ENCODE assay signal across 22 cellular contexts in genomic region chr13:113645329-113645728, GRCh38. TPM values are rescaled to one million over a fixed set of nuclear protein-coding genes. Genes with fewer than 3 reads are reported as not detected.
DNase-seq lines count a peak whose midpoint lies in the region; ATAC-seq and TF ChIP-seq lines count a peak whose summit lies in the region.
"Had no signal": no experiment of that assay in that cellular context is flagged by ENCODE, and none has a peak within 500 bp of the region (broad histone marks: within the 10 kb centered on the region; RNA-seq: fewer than 3 reads in every experiment).

No MANE protein-coding gene starts in this region.

- intact Hi-C loops in Right ventricle myocardium superior (cut with DNase I), result no loop called here
- intact Hi-C loops in thyroid gland (cut with DNase I), result no loop called here
- intact Hi-C loops in aorta (cut with DNase I), result no loop called here

- no peak for TF ChIP-seq POLR2A in Peyer's patch (IDR thresholded peaks at IDR 0.05)
- TF ChIP-seq POLR2A in thyroid gland (IDR thresholded peaks at IDR 0.05), result no peak

- WGBS in thyroid gland, 2 donors, result 64 to 83% methylated on average over 9 of the region's 9 CpGs
- 97 to 99% methylated on average over 9 of the region's 9 CpGs for WGBS in aorta, 2 donors

- H3K36me3 ChIP-seq in right atrium auricular region, result peaks cover 4% of the 10 kb centered on the region
- peaks cover 0 to 11% (median 3%) of the 10 kb centered on the region in 3 donors for H3K36me3 ChIP-seq in Peyer's patch
- peaks cover 2 to 3% of the 10 kb centered on the region in 2 donors for H3K36me3 ChIP-seq in thyroid gland
- no peaks in the 10 kb centered on the region for H3K36me3 ChIP-seq in aorta (ENCODE audit: control insufficient read depth in 1 of 2, insufficient read depth in 2 of 2, low read length in 1 of 2)

- H3K27ac ChIP-seq in right atrium auricular region (no peak overlapping the region), Peyer's patch (no peak overlapping the region), thyroid gland (peak overlapping the region; percentile 72 to 94 (median 84)), aorta (ENCODE audit: low read depth in 1 of 2, low read length in 2 of 2) (no peak overlapping the region)
- H3K27ac ChIP-seq: SJSA1 had no signal

- ATAC-seq in Right ventricle myocardium superior (ENCODE audit: poor library complexity) (no peak), left lobe of liver (peak; percentile 58), GM19455 (IDR thresholded peaks at IDR 0.05; ENCODE audit: unreplicated experiment) (no peak), aorta (ENCODE audit: low FRiP score) (no peak)
- ATAC-seq: K562 had no signal

- TF ChIP-seq CTCF in right atrium auricular region (IDR thresholded peaks at IDR 0.05) (no peak), Peyer's patch (IDR thresholded peaks at IDR 0.05) (no peak), thyroid gland (IDR thresholded peaks at IDR 0.05) (no peak)

- H3K9me3 ChIP-seq in right atrium auricular region, result no peaks in the 10 kb centered on the region
- H3K9me3 ChIP-seq in Peyer's patch, result no peaks in the 10 kb centered on the region
- no peaks in the 10 kb centered on the region for H3K9me3 ChIP-seq in thyroid gland
- no peaks in the 10 kb centered on the region for H3K9me3 ChIP-seq in aorta (ENCODE audit: control insufficient read depth, low read length)
- H3K9me3 ChIP-seq: SJSA1 had no signal

- DNase-seq in Right ventricle myocardium superior (peak; percentile 6), right atrium auricular region (ENCODE audit: low spot score) (no peak), Peyer's patch (peak in 2 of 3 donors; percentile 0 to 11), left lobe of liver (ENCODE audit: low spot score) (peak; percentile 50), thyroid gland (no peak), aorta (no peak), NCI-H1105 (lab: John Stamatoyannopoulos, UW) (no peak)
- DNase-seq: CD4-positive, CD25-positive, alpha-beta regulatory T cell; H7; HFFc6; MM.1S; NCI-H1048; NCI-H1436 treated with DMSO at 0.1 percent for 48 hours; NCI-H1930; NCI-H345; NCI-H524 treated with DMSO at 0.1 percent for 48 hours; NCI-H82 had no signal

- H3K27me3 ChIP-seq in right atrium auricular region (no peaks in the 10 kb centered on the region), Peyer's patch (no peaks in the 10 kb centered on the region), thyroid gland (no peaks in the 10 kb centered on the region), aorta (ENCODE audit: control insufficient read depth in 1 of 2, insufficient read depth in 2 of 2, low read length in 1 of 2) (no peaks in the 10 kb centered on the region)
- H3K27me3 ChIP-seq: SJSA1 had no signal

- peaks cover 0 to 13% of the 10 kb centered on the region in 2 donors for H3K4me1 ChIP-seq in right atrium auricular region
- peaks cover 0 to 17% (median 0%) of the 10 kb centered on the region in 4 donors for H3K4me1 ChIP-seq in Peyer's patch
- H3K4me1 ChIP-seq in thyroid gland, result peaks cover 54 to 71% of the 10 kb centered on the region in 2 donors
- H3K4me1 ChIP-seq in aorta (ENCODE audit: control insufficient read depth in 1 of 2, insufficient read depth in 2 of 2, low read length in 2 of 2), result no peaks in the 10 kb centered on the region

- H3K4me3 ChIP-seq in right atrium auricular region (no peak overlapping the region), Peyer's patch (no peak overlapping the region), thyroid gland (replicated peaks in 1 of 3) (no peak overlapping the region), aorta (ENCODE audit: low read length in 2 of 2) (no peak overlapping the region)
- H3K4me3 ChIP-seq: K562, SJSA1 had no signal

RNA-seq across cellular contexts. Expression of gene ATP4B, which starts 12.7 kb away (rescaled TPM):
- total RNA-seq in Right ventricle myocardium superior, result not detected
- total RNA-seq in right atrium auricular region, result not detected
- not detected for total RNA-seq in Peyer's patch
- total RNA-seq in left lobe of liver, result not detected
- total RNA-seq in thyroid gland, result not detected
- not detected for total RNA-seq in aorta
- not detected for polyA plus RNA-seq in aorta
- total RNA-seq: CD4-positive, CD25-positive, alpha-beta regulatory T cell; HFFc6; K562; LHCN-M2; OCI-LY7; SJSA1 had no signal
- polyA plus RNA-seq: CD4-positive, CD25-positive, alpha-beta regulatory T cell; K562 had no signal

RNA-seq across cellular contexts. Expression of gene GRK1, which starts 21.7 kb away (rescaled TPM):
- total RNA-seq in Right ventricle myocardium superior, result 0.13 TPM
- total RNA-seq in right atrium auricular region, result not detected
- 1 to 10 TPM in 1 of 4 donors, under 1 TPM in 1, not detected in 2; 0.88 to 1.7 TPM for total RNA-seq in Peyer's patch
- total RNA-seq in left lobe of liver, result not detected
- total RNA-seq in thyroid gland, result 10 to 100 TPM in 1 of 4 donors, 1 to 10 TPM in 3; 2.0 to 17.9 (median 2.7) TPM
- under 1 TPM in 1 of 2 donors, not detected in 1; 0.10 TPM for total RNA-seq in aorta
- polyA plus RNA-seq in aorta, result not detected
- total RNA-seq: CD4-positive, CD25-positive, alpha-beta regulatory T cell; HFFc6; LHCN-M2; OCI-LY7 had no signal
- polyA plus RNA-seq: CD4-positive, CD25-positive, alpha-beta regulatory T cell; K562 had no signal

Comparison
In these comparisons a context has a peak if more than half of its experiments do, and no peak if none do; other contexts are left out.
1. DNase-seq: peak in Right ventricle myocardium superior (single experiment), Peyer's patch (2 of 3) and left lobe of liver (single experiment); none in right atrium auricular region (single experiment), thyroid gland (0 of 2), aorta (0 of 2) and NCI-H1105 (single experiment).
2. H3K27ac ChIP-seq: peak in thyroid gland (3 of 3); none in right atrium auricular region (0 of 2), Peyer's patch (0 of 4) and aorta (0 of 2).